Comparison of ENCODE assay signal across 8 cellular contexts in genomic region chr16:13957197-13958078, GRCh38. TPM values are rescaled to one million over a fixed set of nuclear protein-coding genes. Genes with fewer than 3 reads are reported as not detected.
DNase-seq lines count a peak whose midpoint lies in the region; ATAC-seq and TF ChIP-seq lines count a peak whose summit lies in the region.

No MANE protein-coding gene starts in this region.

- H3K4me3 ChIP-seq in NT2/D1 (ENCODE audit: insufficient read length, low read depth) (no peak overlapping the region), kidney epithelial cell (ENCODE audit: low read depth, low read length) (no peak overlapping the region)

- peaks cover 19 to 29% of the 10 kb centered on the region in 2 donors for H3K4me1 Mint-ChIP-seq in stimulated activated naive B cell treated with anti-CD40 and anti-IgM and Interleukin-4, amounts not matched to agents 10 μg/mL and 1 μg/mL and 100 μg/mL, for 72 hours

- H3K27me3 ChIP-seq in NT2/D1 (ENCODE audit: insufficient read depth, insufficient read length) (no peaks in the 10 kb centered on the region), kidney epithelial cell (ENCODE audit: control insufficient read depth, insufficient read depth, low read length) (no peaks in the 10 kb centered on the region)

- no peaks in the 10 kb centered on the region for H3K9me3 ChIP-seq in NT2/D1 (ENCODE audit: insufficient read depth, low read length)

- H3K27me3 Mint-ChIP-seq in stimulated activated naive B cell treated with anti-CD40 and anti-IgM and Interleukin-4, amounts not matched to agents 10 μg/mL and 1 μg/mL and 100 μg/mL, for 72 hours, result peaks cover 32 to 42% of the 10 kb centered on the region in 2 donors

- peak; percentile 57 for DNase-seq in DMS79 treated with DMSO at 0.1 percent for 48 hours (lab: John Stamatoyannopoulos, UW)
- no peak for DNase-seq in NT2/D1 (ENCODE audit: low read depth, low spot score)
- peak; percentile 72 for DNase-seq in brain pericyte (ENCODE audit: low read depth, low spot score)
- DNase-seq in kidney epithelial cell (ENCODE audit: low read depth), result peak; percentile 91
- peak; percentile 22 for DNase-seq in stimulated activated naive B cell treated with anti-CD40 and anti-IgM and Interleukin-4, amounts not matched to agents 10 μg/mL and 1 μg/mL and 100 μg/mL, for 72 hours

- H3K9me3 Mint-ChIP-seq in stimulated activated naive B cell treated with anti-CD40 and anti-IgM and Interleukin-4, amounts not matched to agents 10 μg/mL and 1 μg/mL and 100 μg/mL, for 72 hours, result peaks cover 0 to 6% of the 10 kb centered on the region in 2 donors

- peak overlapping the region; percentile 87 for H3K27ac Mint-ChIP-seq in stimulated activated naive B cell treated with anti-CD40 and anti-IgM and Interleukin-4, amounts not matched to agents 10 μg/mL and 1 μg/mL and 100 μg/mL, for 72 hours

- peaks cover 3% of the 10 kb centered on the region in 2 donors for H3K36me3 Mint-ChIP-seq in stimulated activated naive B cell treated with anti-CD40 and anti-IgM and Interleukin-4, amounts not matched to agents 10 μg/mL and 1 μg/mL and 100 μg/mL, for 72 hours

- ATAC-seq in GM19395 (IDR thresholded peaks at IDR 0.05; ENCODE audit: unreplicated experiment) (peak; percentile 82), HG03442 (IDR thresholded peaks at IDR 0.05; ENCODE audit: unreplicated experiment) (peak; percentile 76), GM18519 (IDR thresholded peaks at IDR 0.05; ENCODE audit: low FRiP score, unreplicated experiment) (no peak)
- ATAC-seq in stimulated activated naive B cell treated with anti-CD40 and anti-IgM and Interleukin-4, amounts not matched to agents 10 μg/mL and 1 μg/mL and 100 μg/mL, for 72 hours (replicated peaks), result peak; percentile 89 to 95

- H3K9ac ChIP-seq in NT2/D1 (ENCODE audit: insufficient read length, low read depth), result peak overlapping the region; percentile 57

- peak overlapping the region; percentile 63 to 80 for H3K4me3 Mint-ChIP-seq in stimulated activated naive B cell treated with anti-CD40 and anti-IgM and Interleukin-4, amounts not matched to agents 10 μg/mL and 1 μg/mL and 100 μg/mL, for 72 hours

- TF ChIP-seq CTCF in kidney epithelial cell (IDR thresholded peaks at IDR 0.05; ENCODE audit: insufficient read depth, low read length, poor library complexity, severe bottlenecking), result no peak

- peaks cover 7% of the 10 kb centered on the region for H3K4me1 ChIP-seq in NT2/D1 (ENCODE audit: insufficient read depth, insufficient read length)

- H3K36me3 ChIP-seq in NT2/D1 (ENCODE audit: insufficient read depth, insufficient read length, low read length), result no peaks in the 10 kb centered on the region
- H3K36me3 ChIP-seq in kidney epithelial cell (ENCODE audit: control insufficient read depth, insufficient read depth, low read length), result no peaks in the 10 kb centered on the region

RNA-seq across cellular contexts. Expression of gene ERCC4, which starts 37.5 kb away (rescaled TPM):
- 7.2 and 8.3 TPM in 2 replicates for total RNA-seq in kidney epithelial cell
